In genomic region chr4:15215118-15215517, GRCh38 we compare ENCODE assay signal across 22 cellular contexts.
DNase-seq lines count a peak whose midpoint lies in the region; ATAC-seq and TF ChIP-seq lines count a peak whose summit lies in the region.
"Had no signal": no experiment of that assay in that cellular context is flagged by ENCODE, and none has a peak within 500 bp of the region (broad histone marks: within the 10 kb centered on the region; RNA-seq: fewer than 3 reads in every experiment).

No MANE protein-coding gene starts in this region.

- 12 to 22% methylated on average over 6 of the region's 6 CpGs for WGBS in aorta, 2 donors

- peak; percentile 57 for ATAC-seq in sciatic nerve
- peak; percentile 63 for ATAC-seq in aorta (ENCODE audit: low FRiP score)
- ATAC-seq: GM12878 had no signal

- H3K9me3 ChIP-seq in ascending aorta (no peaks in the 10 kb centered on the region), aorta (ENCODE audit: control insufficient read depth, low read length) (no peaks in the 10 kb centered on the region)
- H3K9me3 ChIP-seq: BE2C, BLaER1 had no signal

- peaks cover 0 to 8% of the 10 kb centered on the region in 2 donors for H3K4me1 ChIP-seq in ascending aorta
- H3K4me1 ChIP-seq in aorta (ENCODE audit: control insufficient read depth in 1 of 2, insufficient read depth in 2 of 2, low read length in 2 of 2), result peaks cover 0 to 3% of the 10 kb centered on the region in 2 donors
- H3K4me1 ChIP-seq: BE2C had no signal

- H3K27ac ChIP-seq in ascending aorta (peak overlapping the region; percentile 2 to 15), aorta (ENCODE audit: low read depth in 1 of 2, low read length in 2 of 2) (no peak overlapping the region)
- H3K27ac ChIP-seq: BLaER1 had no signal

- TF ChIP-seq CTCF in ascending aorta (IDR thresholded peaks at IDR 0.05), result no peak

- DNase-seq in ascending aorta (ENCODE audit: low spot score in 2 of 2) (no peak), sciatic nerve (ENCODE audit: low spot score) (no peak), aorta (no peak), superior temporal gyrus (ENCODE audit: extremely low spot score) (no peak), GM19240 (ENCODE audit: insufficient read length, low spot score) (no peak)
- DNase-seq: 8988T; ACHN; BE2C; C1 segment of cervical spinal cord; CD4-positive, alpha-beta memory T cell; CD4-positive, CD25-positive, alpha-beta regulatory T cell; CD8-positive, alpha-beta memory T cell; COR-L47; DMS 273 treated with DMSO at 0.1 percent for 48 hours; DMS153; DMS53; DMS79; DND-41; EL; GDM1 had no signal

- H3K4me3 ChIP-seq in ascending aorta, result peak overlapping the region in 1 of 2 donors; percentile 6
- H3K4me3 ChIP-seq in aorta (ENCODE audit: low read length in 2 of 2), result no peak overlapping the region
- H3K4me3 ChIP-seq: BLaER1, GM12878 had no signal

- H3K27me3 ChIP-seq in ascending aorta (no peaks in the 10 kb centered on the region), aorta (ENCODE audit: control insufficient read depth in 1 of 2, insufficient read depth in 2 of 2, low read length in 1 of 2) (no peaks in the 10 kb centered on the region)
- H3K27me3 ChIP-seq: BLaER1 had no signal

- intact Hi-C loops in ascending aorta (cut with DNase I) (no loop called here), sciatic nerve (cut with DNase I) (no loop called here), aorta (cut with DNase I) (no loop called here)

- no peaks in the 10 kb centered on the region for H3K36me3 ChIP-seq in ascending aorta
- H3K36me3 ChIP-seq in aorta (ENCODE audit: control insufficient read depth in 1 of 2, insufficient read depth in 2 of 2, low read length in 1 of 2), result peaks cover 0 to 2% of the 10 kb centered on the region in 2 donors
- H3K36me3 ChIP-seq: BE2C, BLaER1 had no signal

Comparison
In these comparisons a context has a peak if more than half of its experiments do, and no peak if none do; other contexts are left out.
1. H3K27ac ChIP-seq: peak in ascending aorta (2 of 2); none in aorta (0 of 2).